ENCODE assay signal across 1 cellular context in the genomic region with DNA sequence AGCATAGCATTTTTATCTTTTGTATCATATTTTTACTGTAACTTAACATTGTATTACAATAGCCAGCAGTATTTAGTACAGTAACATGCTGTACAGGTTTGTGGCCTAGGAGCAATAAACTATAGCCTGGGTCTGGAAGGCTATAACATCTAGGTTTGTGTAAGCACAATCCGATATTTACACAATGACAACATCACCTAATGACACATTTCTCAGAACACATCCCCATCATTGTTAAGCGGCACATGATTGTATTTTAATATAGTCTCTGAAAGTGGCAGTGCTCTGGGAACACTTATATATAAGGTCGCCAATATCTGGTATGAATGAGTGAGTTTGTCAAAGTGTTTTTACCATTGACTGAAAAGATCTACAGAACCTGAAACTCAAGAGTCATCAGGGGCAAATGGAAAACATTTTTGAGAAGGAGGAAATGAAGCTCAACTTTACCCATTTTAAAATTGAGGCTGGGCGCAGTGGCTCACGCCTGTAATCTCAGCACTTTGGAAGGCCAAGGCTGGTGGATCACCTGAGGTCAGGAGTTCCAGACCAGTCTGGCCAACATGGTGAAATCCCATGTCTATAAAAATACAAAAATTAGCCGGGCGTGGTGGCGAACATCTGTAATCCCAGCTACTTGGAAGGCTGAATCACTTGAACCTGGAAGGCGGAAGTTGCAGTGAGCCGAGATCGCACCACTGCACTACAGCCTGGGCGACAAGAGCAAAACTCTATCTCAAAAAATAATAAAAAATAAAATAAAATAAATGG.
A peak's percentile ranks its signal among the peaks of the same experiment; 100 is the strongest.
TF ChIP-seq lines count a peak whose summit lies in the region.

No MANE protein-coding gene starts in this region.

TF ChIP-seq in HepG2, 621 proteins besides CTCF, POLR2A, EP300 and RAD21:
- TF ChIP-seq, protein P1, sequence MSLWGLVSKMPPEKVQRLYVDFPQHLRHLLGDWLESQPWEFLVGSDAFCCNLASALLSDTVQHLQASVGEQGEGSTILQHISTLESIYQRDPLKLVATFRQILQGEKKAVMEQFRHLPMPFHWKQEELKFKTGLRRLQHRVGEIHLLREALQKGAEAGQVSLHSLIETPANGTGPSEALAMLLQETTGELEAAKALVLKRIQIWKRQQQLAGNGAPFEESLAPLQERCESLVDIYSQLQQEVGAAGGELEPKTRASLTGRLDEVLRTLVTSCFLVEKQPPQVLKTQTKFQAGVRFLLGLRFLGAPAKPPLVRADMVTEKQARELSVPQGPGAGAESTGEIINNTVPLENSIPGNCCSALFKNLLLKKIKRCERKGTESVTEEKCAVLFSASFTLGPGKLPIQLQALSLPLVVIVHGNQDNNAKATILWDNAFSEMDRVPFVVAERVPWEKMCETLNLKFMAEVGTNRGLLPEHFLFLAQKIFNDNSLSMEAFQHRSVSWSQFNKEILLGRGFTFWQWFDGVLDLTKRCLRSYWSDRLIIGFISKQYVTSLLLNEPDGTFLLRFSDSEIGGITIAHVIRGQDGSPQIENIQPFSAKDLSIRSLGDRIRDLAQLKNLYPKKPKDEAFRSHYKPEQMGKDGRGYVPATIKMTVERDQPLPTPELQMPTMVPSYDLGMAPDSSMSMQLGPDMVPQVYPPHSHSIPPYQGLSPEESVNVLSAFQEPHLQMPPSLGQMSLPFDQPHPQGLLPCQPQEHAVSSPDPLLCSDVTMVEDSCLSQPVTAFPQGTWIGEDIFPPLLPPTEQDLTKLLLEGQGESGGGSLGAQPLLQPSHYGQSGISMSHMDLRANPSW (CRISPR knock-in tag; IDR thresholded peaks at IDR 0.05; ENCODE audit: borderline replicate concordance), result no peak
- TF ChIP-seq ZNF660 (CRISPR knock-in tag; IDR thresholded peaks at IDR 0.05; ENCODE audit: borderline replicate concordance, low read depth) (no peak), ZNF326 (CRISPR knock-in tag; IDR thresholded peaks at IDR 0.05; ENCODE audit: borderline replicate concordance) (no peak), FOXA3 (CRISPR knock-in tag; IDR thresholded peaks at IDR 0.05) (0 out of 2 replicates have a peak, but pooled peaks have one; percentile 12)
TF ChIP-seq in HepG2: peak in this region for 1.
